Comparison of ENCODE assay signal across 10 cellular contexts in the genomic region with DNA sequence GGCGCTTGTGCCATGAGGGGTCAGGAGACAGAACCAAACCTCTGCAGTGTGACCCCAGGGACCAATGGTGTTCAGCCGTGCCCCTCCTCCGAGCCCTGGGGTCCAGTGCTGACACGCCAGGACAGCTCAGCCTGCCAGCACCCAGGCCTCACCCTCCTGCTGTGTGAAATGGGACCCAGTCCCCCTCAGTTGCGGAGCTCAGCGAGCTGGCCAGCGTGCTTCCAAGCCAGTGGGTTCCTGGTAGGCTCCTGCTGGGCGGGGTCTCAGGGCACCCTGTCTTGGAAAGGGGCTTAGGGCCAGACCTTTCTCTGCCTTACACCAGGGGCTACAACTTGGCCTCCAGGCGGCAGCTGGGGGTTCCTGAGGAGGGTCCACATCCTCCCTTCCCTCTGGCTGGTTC. TPM values are rescaled to one million over a fixed set of nuclear protein-coding genes. Genes with fewer than 3 reads are reported as not detected.
DNase-seq lines count a peak whose midpoint lies in the region; ATAC-seq, FAIRE-seq and TF ChIP-seq lines count a peak whose summit lies in the region.
"Had no signal": no experiment of that assay in that cellular context is flagged by ENCODE, and none has a peak within 500 bp of the region (broad histone marks: within the 10 kb centered on the region; RNA-seq: fewer than 3 reads in every experiment).

No MANE protein-coding gene starts in this region.

- H3K27ac Mint-ChIP-seq in natural killer cell treated with Interleukin-12 subunit alpha and Interleukin-12 subunit beta and Interleukin-15 and Interleukin-18, amount 100 ng/mL, for 72 hours: peak overlapping the region; percentile 95 to 99
- H3K27ac Mint-ChIP-seq in Calu3 (ENCODE audit: unreplicated experiment): no peak overlapping the region

- H3K27me3 Mint-ChIP-seq in natural killer cell treated with Interleukin-12 subunit alpha and Interleukin-12 subunit beta and Interleukin-15 and Interleukin-18, amount 100 ng/mL, for 72 hours: no peaks in the 10 kb centered on the region
- H3K27me3 Mint-ChIP-seq in Calu3 (ENCODE audit: unreplicated experiment): no peaks in the 10 kb centered on the region

- H3K27ac ChIP-seq in A549: peak overlapping the region in 1 of 2 experiments; percentile 95; a peak in 3 of 6 replicates
- H3K27ac ChIP-seq in HUES6 (ENCODE audit: low read depth, low read length): peak overlapping the region; percentile 1; the same call in 1 of the 2 replicates
- H3K27ac ChIP-seq in colonic mucosa: peak overlapping the region; percentile 97

- TF ChIP-seq POLR2A in A549 (IDR thresholded peaks at IDR 0.05; ENCODE audit: low read length): no peak

- H3K4me1 ChIP-seq in A549 (peaks cover 40% of the 10 kb centered on the region), HUES6 (ENCODE audit: control insufficient read depth, insufficient read depth, low read length) (peaks cover 23% of the 10 kb centered on the region), colonic mucosa (peaks cover 22% of the 10 kb centered on the region)

- no peak for DNase-seq in A549 (ENCODE audit: low read depth in 1 of 2, low spot score in 1 of 2)
- DNase-seq in colonic mucosa: no peak
- DNase-seq in natural killer cell treated with Interleukin-12 subunit alpha and Interleukin-12 subunit beta and Interleukin-15 and Interleukin-18, amount 100 ng/mL, for 72 hours (ENCODE audit: low spot score): no peak
- DNase-seq in Calu3: no peak
- DNase-seq in NCI-H69 (lab: John Stamatoyannopoulos, UW): no peak
- DNase-seq in stimulated activated CD4-positive, alpha-beta T cell treated with anti-CD3 and anti-CD28 coated beads, Interleukin-15, amount 100 ng/mL, for 24 hours: no peak
- DNase-seq: hippocampal formation, NCI-H345 had no signal

- intact Hi-C loops in colonic mucosa (cut with DNase I) (loop anchor here (10.0 kb wide), 1 partner anchor 118 kb away; the partner anchor contains the start of gene CLTB), Calu3 (cut with micrococcal nuclease; ENCODE audit: unreplicated experiment) (no loop called here)

- no peaks in the 10 kb centered on the region for H3K36me3 Mint-ChIP-seq in natural killer cell treated with Interleukin-12 subunit alpha and Interleukin-12 subunit beta and Interleukin-15 and Interleukin-18, amount 100 ng/mL, for 72 hours
- H3K36me3 Mint-ChIP-seq in Calu3 (ENCODE audit: insufficient read depth, unreplicated experiment): peaks cover 39% of the 10 kb centered on the region

- ATAC-seq in A549: no peak
- no peak for ATAC-seq in natural killer cell treated with Interleukin-12 subunit alpha and Interleukin-12 subunit beta and Interleukin-15 and Interleukin-18, amount 100 ng/mL, for 72 hours
- no peak for ATAC-seq in GM21737 (IDR thresholded peaks at IDR 0.05; ENCODE audit: unreplicated experiment)

- H3K9me3 ChIP-seq in A549: no peaks in the 10 kb centered on the region
- no peaks in the 10 kb centered on the region for H3K9me3 ChIP-seq in HUES6 (ENCODE audit: control insufficient read depth, insufficient read depth, low read depth, low read length)
- no peaks in the 10 kb centered on the region for H3K9me3 ChIP-seq in colonic mucosa

- H3K4me2 ChIP-seq in A549: peak overlapping the region; percentile 97; the same call in 1 of the 3 replicates

- 97% methylated on average over 8 of the region's 9 CpGs for WGBS in A549 (ENCODE audit: missing lambda C conversion rate)

- H3K9ac ChIP-seq in HUES6 (ENCODE audit: low read length) (no peak overlapping the region), colonic mucosa (ENCODE audit: low read depth in 2 of 2, low read length in 2 of 2) (no peak overlapping the region)

- no peak for TF ChIP-seq EP300 in A549 (IDR thresholded peaks at IDR 0.05)

- H3K4me1 Mint-ChIP-seq in natural killer cell treated with Interleukin-12 subunit alpha and Interleukin-12 subunit beta and Interleukin-15 and Interleukin-18, amount 100 ng/mL, for 72 hours (ENCODE audit: low read depth in 2 of 2): peaks cover 46 to 51% of the 10 kb centered on the region in 2 donors
- H3K4me1 Mint-ChIP-seq in Calu3 (ENCODE audit: low read depth, unreplicated experiment): peaks cover 33% of the 10 kb centered on the region

- TF ChIP-seq CTCF in A549 (IDR thresholded peaks at IDR 0.05) (no peak), colonic mucosa (IDR thresholded peaks at IDR 0.05) (no peak), Calu3 (IDR thresholded peaks at IDR 0.05; ENCODE audit: unreplicated experiment) (no peak)

- no peaks in the 10 kb centered on the region for H3K9me3 Mint-ChIP-seq in natural killer cell treated with Interleukin-12 subunit alpha and Interleukin-12 subunit beta and Interleukin-15 and Interleukin-18, amount 100 ng/mL, for 72 hours
- no peaks in the 10 kb centered on the region for H3K9me3 Mint-ChIP-seq in Calu3 (ENCODE audit: low read depth, unreplicated experiment)

- CTCF ChIA-PET in A549 (lab: Yijun Ruan, JAX): interaction anchor here (0.6 to 2.2 kb wide), 8 partner anchors 9 to 117 kb away, joined by 3 to 10 read pairs (median 3); partner anchors contain the start of gene CLTB
- CTCF ChIA-PET in Calu3 (lab: Charles Lee): interaction anchor here (0.6 kb wide), 2 partner anchors 81 to 140 kb away, joined by 3 to 7 read pairs; no protein-coding TSS in a partner anchor

- no TSS peak for BruUV-seq in Calu3 (replicated peaks; lab: Mats Ljungman, UMichigan)

- peak overlapping the region; percentile 93 for H3K4me3 Mint-ChIP-seq in natural killer cell treated with Interleukin-12 subunit alpha and Interleukin-12 subunit beta and Interleukin-15 and Interleukin-18, amount 100 ng/mL, for 72 hours
- H3K4me3 Mint-ChIP-seq in Calu3 (ENCODE audit: low read depth, unreplicated experiment): no peak overlapping the region

- POLR2A ChIA-PET in A549 (lab: Yijun Ruan, JAX): no interaction called here

- H3K4me3 ChIP-seq in A549 (no peak overlapping the region), HUES6 (ENCODE audit: low read depth, low read length) (no peak overlapping the region), colonic mucosa (no peak overlapping the region)

- H3K27me3 ChIP-seq in HUES6 (ENCODE audit: control insufficient read depth, insufficient read depth, low read length) (no peaks in the 10 kb centered on the region), colonic mucosa (no peaks in the 10 kb centered on the region)

- no peak for TF ChIP-seq RAD21 in A549 (conservative IDR thresholded peaks at IDR 0.05 in 1 of 2, IDR thresholded peaks at IDR 0.05 in 1 of 2)

- FAIRE-seq in A549 (lab: Jason Lieb, UNC): no peak

- H3K36me3 ChIP-seq in HUES6 (ENCODE audit: control insufficient read depth, insufficient read depth, low read length) (peaks cover 68% of the 10 kb centered on the region), colonic mucosa (peaks cover 12% of the 10 kb centered on the region)

TF ChIP-seq in A549, 52 proteins besides CTCF, POLR2A, EP300 and RAD21:
- TF ChIP-seq KDM5A (IDR thresholded peaks at IDR 0.05): no peak
- TF ChIP-seq CBX8 (IDR thresholded peaks at IDR 0.05): no peak
- no peak for TF ChIP-seq EHF (CRISPR knock-in tag; IDR thresholded peaks at IDR 0.05)
- TF ChIP-seq RCOR1 (IDR thresholded peaks at IDR 0.05; ENCODE audit: low read depth, low read length): no peak
- no peak for TF ChIP-seq JUNB (IDR thresholded peaks at IDR 0.05)

RNA-seq across cellular contexts. Expression of gene RNF44, which starts 4.4 kb away (rescaled TPM):
- polyA plus RNA-seq in A549 (2011; rRNA removed) (9.2 and 9.9 TPM in 2 replicates), A549 (2017; fragmentation: RNase III; extraction: RNeasy Plus Mini Kit Qiagen cat#74134 plus additional on column Dnase treatment) (30.4 to 35.8 TPM (median 32.7 TPM) in 3 replicates)
- 26.5 and 39.3 TPM in 2 replicates for polyA plus RNA-seq in A549 (2012; cell fraction: cytosol; rRNA removed)
- polyA plus RNA-seq in A549 (2012; cell fraction: nucleus; rRNA removed): 125 and 153 TPM in 2 replicates
- polyA minus RNA-seq in A549 (2011; rRNA and poly(A)+ RNA removed): 6.4 and 10.0 TPM in 2 replicates
- total RNA-seq in colonic mucosa (10 to 100 TPM; 58.2 to 67.5 TPM), Calu3 (2022) (76.9 and 82.3 TPM in 2 replicates)
- 10 to 100 TPM; 58.1 to 76.3 TPM for total RNA-seq in natural killer cell treated with Interleukin-12 subunit alpha and Interleukin-12 subunit beta and Interleukin-15 and Interleukin-18, amount 100 ng/mL, for 72 hours

RNA-seq across cellular contexts. Expression of gene CDHR2, which starts 16.3 kb away (rescaled TPM):
- polyA plus RNA-seq in A549 (2011; rRNA removed) (0.08 and 0.09 TPM in 2 replicates), A549 (2017; fragmentation: RNase III; extraction: RNeasy Plus Mini Kit Qiagen cat#74134 plus additional on column Dnase treatment) (not detected in 3 replicates)
- 0.01 TPM in 1 of 2 replicates, not detected in the other for polyA plus RNA-seq in A549 (2012; cell fraction: cytosol; rRNA removed)
- polyA plus RNA-seq in A549 (2012; cell fraction: nucleus; rRNA removed): 0.10 and 0.38 TPM in 2 replicates
- polyA minus RNA-seq in A549 (2011; rRNA and poly(A)+ RNA removed): 0.10 and 0.12 TPM in 2 replicates
- total RNA-seq in colonic mucosa (10 to 100 TPM; 42.8 to 60.2 TPM), Calu3 (2022) (7.8 and 13.3 TPM in 2 replicates)
- total RNA-seq in natural killer cell treated with Interleukin-12 subunit alpha and Interleukin-12 subunit beta and Interleukin-15 and Interleukin-18, amount 100 ng/mL, for 72 hours: under 1 TPM; 0.33 to 0.40 TPM
